12 cellular contexts compared by ENCODE assay signal in genomic region chr1:156510709-156511108, GRCh38. TPM values are rescaled to one million over a fixed set of nuclear protein-coding genes. Genes with fewer than 3 reads are reported as not detected.
A peak's percentile ranks its signal among the peaks of the same experiment; 100 is the strongest.
DNase-seq lines count a peak whose midpoint lies in the region; ATAC-seq and TF ChIP-seq lines count a peak whose summit lies in the region.
"Had no signal": no experiment of that assay in that cellular context is flagged by ENCODE, and none has a peak within 500 bp of the region (broad histone marks: within the 10 kb centered on the region; RNA-seq: fewer than 3 reads in every experiment).

No MANE protein-coding gene starts in this region.

- H3K27ac ChIP-seq in temporal lobe (ENCODE audit: low read depth, low read length): peak overlapping the region; percentile 87

- no peak for TF ChIP-seq CTCF in LNCaP clone FGC (IDR thresholded peaks at IDR 0.05; ENCODE audit: control insufficient read depth, extremely low read depth, insufficient read depth)
- no peak for TF ChIP-seq CTCF in choroid plexus epithelial cell (conservative IDR thresholded peaks at IDR 0.05; ENCODE audit: low read depth, low read length)
- no peak for TF ChIP-seq CTCF in GM13976 (IDR thresholded peaks at IDR 0.05; ENCODE audit: borderline replicate concordance, control extremely low read depth, extremely low read depth, insufficient read depth, missing control alignments)

- intact Hi-C loops in left colon (cut with DNase I, micrococcal nuclease): no loop called here

- H3K27ac Mint-ChIP-seq in activated naive CD4-positive, alpha-beta T cell treated with anti-CD3 and anti-CD28 coated beads, Interleukin-2, amount 10 ng/mL, durations not matched to agents 7 days and 5 days: no peak overlapping the region
- no peak overlapping the region for H3K27ac Mint-ChIP-seq in activated CD8-positive, alpha-beta memory T cell treated with anti-CD3 and anti-CD28 coated beads, Interleukin-2, amount 10 ng/mL, durations not matched to agents 7 days and 5 days
- H3K27ac Mint-ChIP-seq: activated naive CD4-positive, alpha-beta T cell treated with anti-CD3 and anti-CD28 coated beads, Interleukin-2, amount 50 U/mL, for 24 hours had no signal

- no peak overlapping the region for H3K4me3 ChIP-seq in LNCaP clone FGC (ENCODE audit: low read depth, low read length)
- H3K4me3 ChIP-seq in choroid plexus epithelial cell (ENCODE audit: low read depth, low read length): no peak overlapping the region

- H3K36me3 Mint-ChIP-seq in activated naive CD4-positive, alpha-beta T cell treated with anti-CD3 and anti-CD28 coated beads, Interleukin-2, amount 10 ng/mL, durations not matched to agents 7 days and 5 days: no peaks in the 10 kb centered on the region
- no peaks in the 10 kb centered on the region for H3K36me3 Mint-ChIP-seq in activated CD8-positive, alpha-beta memory T cell treated with anti-CD3 and anti-CD28 coated beads, Interleukin-2, amount 10 ng/mL, durations not matched to agents 7 days and 5 days
- H3K36me3 Mint-ChIP-seq: activated naive CD4-positive, alpha-beta T cell treated with anti-CD3 and anti-CD28 coated beads, Interleukin-2, amount 50 U/mL, for 24 hours had no signal

- H3K9me3 Mint-ChIP-seq in activated naive CD4-positive, alpha-beta T cell treated with anti-CD3 and anti-CD28 coated beads, Interleukin-2, amount 10 ng/mL, durations not matched to agents 7 days and 5 days: no peaks in the 10 kb centered on the region
- H3K9me3 Mint-ChIP-seq in activated CD8-positive, alpha-beta memory T cell treated with anti-CD3 and anti-CD28 coated beads, Interleukin-2, amount 10 ng/mL, durations not matched to agents 7 days and 5 days (ENCODE audit: low read depth): no peaks in the 10 kb centered on the region
- H3K9me3 Mint-ChIP-seq: activated naive CD4-positive, alpha-beta T cell treated with anti-CD3 and anti-CD28 coated beads, Interleukin-2, amount 50 U/mL, for 24 hours had no signal

- H3K27me3 Mint-ChIP-seq in activated naive CD4-positive, alpha-beta T cell treated with anti-CD3 and anti-CD28 coated beads, Interleukin-2, amount 10 ng/mL, durations not matched to agents 7 days and 5 days: peaks cover 27% of the 10 kb centered on the region
- H3K27me3 Mint-ChIP-seq in activated CD8-positive, alpha-beta memory T cell treated with anti-CD3 and anti-CD28 coated beads, Interleukin-2, amount 10 ng/mL, durations not matched to agents 7 days and 5 days: no peaks in the 10 kb centered on the region
- H3K27me3 Mint-ChIP-seq: activated naive CD4-positive, alpha-beta T cell treated with anti-CD3 and anti-CD28 coated beads, Interleukin-2, amount 50 U/mL, for 24 hours had no signal

- DNase-seq in LNCaP clone FGC (ENCODE audit: low read depth) (peak; percentile 56), choroid plexus epithelial cell (ENCODE audit: low read depth) (peak; percentile 56), left colon (peak; percentile 63 to 92), GM13976 (ENCODE audit: low spot score) (no peak)
- no peak for DNase-seq in activated naive CD4-positive, alpha-beta T cell treated with anti-CD3 and anti-CD28 coated beads, Interleukin-2, amount 10 ng/mL, durations not matched to agents 7 days and 5 days
- no peak for DNase-seq in activated CD8-positive, alpha-beta memory T cell treated with anti-CD3 and anti-CD28 coated beads, Interleukin-2, amount 10 ng/mL, durations not matched to agents 7 days and 5 days
- DNase-seq: NCI-H345; stimulated activated CD4-positive, alpha-beta T cell treated with anti-CD3 and anti-CD28 coated beads, Interleukin-4, amount 100 ng/mL, for 4 hours; T-helper 2 cell had no signal

- CTCF ChIA-PET in activated naive CD4-positive, alpha-beta T cell treated with anti-CD3 and anti-CD28 coated beads, Interleukin-2, amount 10 ng/mL, durations not matched to agents 7 days and 5 days (lab: Charles Lee): no interaction called here
- CTCF ChIA-PET in activated CD8-positive, alpha-beta memory T cell treated with anti-CD3 and anti-CD28 coated beads, Interleukin-2, amount 10 ng/mL, durations not matched to agents 7 days and 5 days (lab: Charles Lee): interaction anchor here (1.1 to 2.8 kb wide), 3 partner anchors 9 to 30 kb away, joined by 3 to 8 read pairs (median 4); no protein-coding TSS in a partner anchor

- in situ Hi-C loops in GM13976 (cut with MboI; ENCODE audit: low sequenced_read_pairs, unreplicated experiment): no loop called here

- H3K4me3 Mint-ChIP-seq in activated naive CD4-positive, alpha-beta T cell treated with anti-CD3 and anti-CD28 coated beads, Interleukin-2, amount 10 ng/mL, durations not matched to agents 7 days and 5 days: no peak overlapping the region
- H3K4me3 Mint-ChIP-seq in activated CD8-positive, alpha-beta memory T cell treated with anti-CD3 and anti-CD28 coated beads, Interleukin-2, amount 10 ng/mL, durations not matched to agents 7 days and 5 days: no peak overlapping the region
- H3K4me3 Mint-ChIP-seq: activated naive CD4-positive, alpha-beta T cell treated with anti-CD3 and anti-CD28 coated beads, Interleukin-2, amount 50 U/mL, for 24 hours had no signal

- ATAC-seq in left colon (peak; percentile 27), GM19463 (IDR thresholded peaks at IDR 0.05; ENCODE audit: unreplicated experiment) (no peak)
- no peak for ATAC-seq in activated CD8-positive, alpha-beta memory T cell treated with anti-CD3 and anti-CD28 coated beads, Interleukin-2, amount 10 ng/mL, durations not matched to agents 7 days and 5 days

- peaks cover 38% of the 10 kb centered on the region for H3K4me1 Mint-ChIP-seq in activated naive CD4-positive, alpha-beta T cell treated with anti-CD3 and anti-CD28 coated beads, Interleukin-2, amount 10 ng/mL, durations not matched to agents 7 days and 5 days
- peaks cover 50% of the 10 kb centered on the region for H3K4me1 Mint-ChIP-seq in activated CD8-positive, alpha-beta memory T cell treated with anti-CD3 and anti-CD28 coated beads, Interleukin-2, amount 10 ng/mL, durations not matched to agents 7 days and 5 days

RNA-seq across cellular contexts. Expression of gene MEF2D, which starts 10.1 kb away (rescaled TPM):
- total RNA-seq in left colon (10 to 100 TPM; 45.9 to 66.4 TPM), temporal lobe (6.9 TPM)
- total RNA-seq in activated CD8-positive, alpha-beta memory T cell treated with anti-CD3 and anti-CD28 coated beads, Interleukin-2, amount 10 ng/mL, durations not matched to agents 7 days and 5 days: 10 to 100 TPM; 57.1 to 63.1 TPM

Comparison
In these comparisons a context has a peak if more than half of its experiments do, and no peak if none do; other contexts are left out.
1. DNase-seq: peak in LNCaP clone FGC (single experiment), choroid plexus epithelial cell (single experiment) and left colon (2 of 2); none in GM13976 (single experiment), activated naive CD4-positive, alpha-beta T cell treated with anti-CD3 and anti-CD28 coated beads, Interleukin-2, amount 10 ng/mL, durations not matched to agents 7 days and 5 days (single experiment) and activated CD8-positive, alpha-beta memory T cell treated with anti-CD3 and anti-CD28 coated beads, Interleukin-2, amount 10 ng/mL, durations not matched to agents 7 days and 5 days (single experiment).